Comparison of ENCODE assay signal across 1 cellular context in the genomic region with DNA sequence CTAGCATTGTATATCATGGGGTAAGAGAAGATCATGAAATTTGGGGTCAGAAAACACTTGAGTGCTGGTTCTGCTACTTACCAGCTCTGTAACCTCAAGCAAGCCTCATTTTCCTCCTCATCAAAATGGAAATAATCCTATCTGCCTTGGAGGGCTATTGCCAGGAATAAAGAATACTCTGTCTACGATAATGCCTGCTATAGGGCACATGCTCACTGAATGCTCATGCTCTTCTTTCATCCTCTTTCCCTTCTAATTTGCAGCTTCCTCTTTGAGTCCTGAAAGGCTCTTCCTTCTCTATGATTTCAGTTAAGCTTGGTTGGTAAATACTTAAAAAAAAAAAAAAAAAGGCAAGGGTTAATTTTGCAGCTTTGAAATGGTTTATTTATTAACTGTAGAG.
TF ChIP-seq lines count a peak whose summit lies in the region.

No MANE protein-coding gene starts in this region.

TF ChIP-seq in WTC11, 78 proteins besides CTCF, POLR2A, EP300 and RAD21 (continued from another document):
- TF ChIP-seq ZNF512 (CRISPR knock-in tag; IDR thresholded peaks at IDR 0.05; ENCODE audit: borderline replicate concordance) (no peak), FOXP1 (CRISPR knock-in tag; IDR thresholded peaks at IDR 0.05; ENCODE audit: borderline replicate concordance) (no peak), NFYB (CRISPR knock-in tag; conservative IDR thresholded peaks at IDR 0.05; ENCODE audit: low read depth) (no peak), ZBTB21 (CRISPR knock-in tag; IDR thresholded peaks at IDR 0.05; ENCODE audit: borderline replicate concordance) (no peak), ZNF425 (CRISPR knock-in tag; conservative IDR thresholded peaks at IDR 0.05) (no peak), AFF4 (CRISPR knock-in tag; IDR thresholded peaks at IDR 0.05; ENCODE audit: borderline replicate concordance) (no peak), ZNF219 (CRISPR knock-in tag; IDR thresholded peaks at IDR 0.05; ENCODE audit: borderline replicate concordance) (no peak), JUN (CRISPR knock-in tag; IDR thresholded peaks at IDR 0.05) (no peak), ETV6 (CRISPR knock-in tag; IDR thresholded peaks at IDR 0.05) (no peak), IRF2 (CRISPR knock-in tag; IDR thresholded peaks at IDR 0.05; ENCODE audit: borderline replicate concordance, low read depth) (no peak), ZNF317 (CRISPR knock-in tag; IDR thresholded peaks at IDR 0.05; ENCODE audit: borderline replicate concordance, low read depth) (no peak), TEAD4 (CRISPR knock-in tag; IDR thresholded peaks at IDR 0.05) (no peak), ATF1 (CRISPR knock-in tag; IDR thresholded peaks at IDR 0.05) (no peak), NR1H2 (CRISPR knock-in tag; IDR thresholded peaks at IDR 0.05) (no peak)
- TF ChIP-seq, protein P1, sequence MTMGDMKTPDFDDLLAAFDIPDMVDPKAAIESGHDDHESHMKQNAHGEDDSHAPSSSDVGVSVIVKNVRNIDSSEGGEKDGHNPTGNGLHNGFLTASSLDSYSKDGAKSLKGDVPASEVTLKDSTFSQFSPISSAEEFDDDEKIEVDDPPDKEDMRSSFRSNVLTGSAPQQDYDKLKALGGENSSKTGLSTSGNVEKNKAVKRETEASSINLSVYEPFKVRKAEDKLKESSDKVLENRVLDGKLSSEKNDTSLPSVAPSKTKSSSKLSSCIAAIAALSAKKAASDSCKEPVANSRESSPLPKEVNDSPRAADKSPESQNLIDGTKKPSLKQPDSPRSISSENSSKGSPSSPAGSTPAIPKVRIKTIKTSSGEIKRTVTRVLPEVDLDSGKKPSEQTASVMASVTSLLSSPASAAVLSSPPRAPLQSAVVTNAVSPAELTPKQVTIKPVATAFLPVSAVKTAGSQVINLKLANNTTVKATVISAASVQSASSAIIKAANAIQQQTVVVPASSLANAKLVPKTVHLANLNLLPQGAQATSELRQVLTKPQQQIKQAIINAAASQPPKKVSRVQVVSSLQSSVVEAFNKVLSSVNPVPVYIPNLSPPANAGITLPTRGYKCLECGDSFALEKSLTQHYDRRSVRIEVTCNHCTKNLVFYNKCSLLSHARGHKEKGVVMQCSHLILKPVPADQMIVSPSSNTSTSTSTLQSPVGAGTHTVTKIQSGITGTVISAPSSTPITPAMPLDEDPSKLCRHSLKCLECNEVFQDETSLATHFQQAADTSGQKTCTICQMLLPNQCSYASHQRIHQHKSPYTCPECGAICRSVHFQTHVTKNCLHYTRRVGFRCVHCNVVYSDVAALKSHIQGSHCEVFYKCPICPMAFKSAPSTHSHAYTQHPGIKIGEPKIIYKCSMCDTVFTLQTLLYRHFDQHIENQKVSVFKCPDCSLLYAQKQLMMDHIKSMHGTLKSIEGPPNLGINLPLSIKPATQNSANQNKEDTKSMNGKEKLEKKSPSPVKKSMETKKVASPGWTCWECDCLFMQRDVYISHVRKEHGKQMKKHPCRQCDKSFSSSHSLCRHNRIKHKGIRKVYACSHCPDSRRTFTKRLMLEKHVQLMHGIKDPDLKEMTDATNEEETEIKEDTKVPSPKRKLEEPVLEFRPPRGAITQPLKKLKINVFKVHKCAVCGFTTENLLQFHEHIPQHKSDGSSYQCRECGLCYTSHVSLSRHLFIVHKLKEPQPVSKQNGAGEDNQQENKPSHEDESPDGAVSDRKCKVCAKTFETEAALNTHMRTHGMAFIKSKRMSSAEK (CRISPR knock-in tag; IDR thresholded peaks at IDR 0.05; ENCODE audit: borderline replicate concordance): no peak
